ENCODE assay signal across 8 cellular contexts in the genomic region with DNA sequence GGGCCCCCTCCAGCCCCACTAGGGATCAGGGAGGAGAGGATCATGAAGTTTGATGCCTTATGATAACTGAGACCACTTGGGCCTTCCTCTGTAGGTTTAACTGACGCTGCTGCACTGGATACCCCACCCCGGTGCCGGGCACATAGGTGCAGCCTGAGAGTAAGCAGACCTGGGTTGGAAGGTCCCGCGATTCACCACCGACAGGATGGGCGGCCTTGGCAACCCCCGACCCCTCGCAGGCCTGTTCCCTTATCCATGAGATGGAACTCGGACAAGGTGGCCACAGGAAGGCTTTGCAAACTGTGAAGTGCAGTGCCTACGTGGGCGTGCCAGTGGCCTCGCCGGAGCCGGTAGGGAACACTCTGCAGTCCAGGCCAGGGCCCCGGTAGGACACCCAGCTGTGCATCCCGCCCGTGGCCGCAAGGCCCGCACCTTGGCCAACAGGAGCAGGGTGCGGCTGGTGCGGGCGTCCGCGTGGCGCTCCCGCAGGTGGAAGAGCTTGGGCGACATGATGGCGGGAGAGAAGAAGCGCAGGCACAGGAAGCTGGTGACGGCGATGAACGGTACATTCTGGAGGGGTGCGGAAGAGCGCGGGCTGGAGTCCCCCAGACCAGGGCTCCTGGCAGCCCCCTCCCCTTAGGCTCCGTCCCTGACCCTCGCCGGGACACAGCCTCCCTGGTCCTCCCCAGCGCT. TPM values are rescaled to one million over a fixed set of nuclear protein-coding genes. Genes with fewer than 3 reads are reported as not detected.
DNase-seq lines count a peak whose midpoint lies in the region; ATAC-seq and TF ChIP-seq lines count a peak whose summit lies in the region.
"Not testable (repeated sequence)": the region's sequence is repeated elsewhere in the genome, so short reads cannot be mapped to it uniquely, and the experiment has no call there.

No MANE protein-coding gene starts in this region.

- H3K27ac Mint-ChIP-seq in activated naive CD4-positive, alpha-beta T cell treated with anti-CD3 and anti-CD28 coated beads, Interleukin-2, amount 10 ng/mL, durations not matched to agents 7 days and 5 days, result peak overlapping the region; percentile 86

- POLR2A ChIA-PET in PC-3 (lab: Charles Lee; ENCODE audit: unreplicated experiment), result not testable (repeated sequence)

- intact Hi-C loops in PC-3 (cut with micrococcal nuclease); Right ventricle myocardium superior (cut with DNase I): not testable (repeated sequence)

- H3K27ac ChIP-seq in DOHH2 (ENCODE audit: low read depth, low read length); PC-3 (ENCODE audit: low read length); thoracic aorta: not testable (repeated sequence)

- peaks cover 11% of the 10 kb centered on the region for H3K79me2 ChIP-seq in DOHH2 (ENCODE audit: control insufficient read depth, low read length)
- H3K79me2 ChIP-seq in PC-3 (ENCODE audit: low read length), result not testable (repeated sequence)

- H2AFZ ChIP-seq in PC-3 (ENCODE audit: low read length); neuron (ENCODE audit: low read depth, low read length): not testable (repeated sequence)

- not testable (repeated sequence) for H3K9ac ChIP-seq in PC-3 (ENCODE audit: low read length)

- H3K27me3 ChIP-seq in DOHH2 (ENCODE audit: control insufficient read depth, low read length); PC-3 (ENCODE audit: low read length); neuron (ENCODE audit: insufficient read depth, low read length); thoracic aorta (replicated peaks; ENCODE audit: insufficient read depth): not testable (repeated sequence)

- ATAC-seq in GM21529 (IDR thresholded peaks at IDR 0.05; ENCODE audit: unreplicated experiment), result peak; percentile 6
- ATAC-seq in HG03139 (IDR thresholded peaks at IDR 0.05; ENCODE audit: unreplicated experiment), result peak; percentile 11
- ATAC-seq in PC-3; thoracic aorta (ENCODE audit: insufficient number of reproducible peaks, low FRiP score, low read depth): not testable (repeated sequence)
- ATAC-seq in Right ventricle myocardium superior (ENCODE audit: poor library complexity), result peak; percentile 1

- peaks cover 29% of the 10 kb centered on the region for H3K4me1 Mint-ChIP-seq in activated naive CD4-positive, alpha-beta T cell treated with anti-CD3 and anti-CD28 coated beads, Interleukin-2, amount 10 ng/mL, durations not matched to agents 7 days and 5 days

- DNase-seq in PC-3; activated naive CD4-positive, alpha-beta T cell treated with anti-CD3 and anti-CD28 coated beads, Interleukin-2, amount 10 ng/mL, durations not matched to agents 7 days and 5 days; Right ventricle myocardium superior; thoracic aorta (ENCODE audit: low spot score): not testable (repeated sequence)

- H3K27me3 Mint-ChIP-seq in activated naive CD4-positive, alpha-beta T cell treated with anti-CD3 and anti-CD28 coated beads, Interleukin-2, amount 10 ng/mL, durations not matched to agents 7 days and 5 days, result not testable (repeated sequence)

- H3K4me1 ChIP-seq in DOHH2 (ENCODE audit: control insufficient read depth, low read length), result peaks cover 25% of the 10 kb centered on the region
- H3K4me1 ChIP-seq in PC-3 (ENCODE audit: insufficient read depth, low read length); neuron (ENCODE audit: insufficient read depth, low read length); thoracic aorta (ENCODE audit: control insufficient read depth in 1 of 2, low read depth in 2 of 2): not testable (repeated sequence)

- TF ChIP-seq CTCF in DOHH2 (IDR thresholded peaks at IDR 0.05; ENCODE audit: low read depth, low read length, poor library complexity, severe bottlenecking); PC-3 (conservative IDR thresholded peaks at IDR 0.05; ENCODE audit: low read depth, low read length); thoracic aorta (IDR thresholded peaks at IDR 0.05): not testable (repeated sequence)

- H4K20me1 ChIP-seq in DOHH2 (ENCODE audit: control insufficient read depth, insufficient read depth, low read depth, low read length); PC-3 (ENCODE audit: low read length): not testable (repeated sequence)

- H3F3A ChIP-seq in DOHH2 (ENCODE audit: control insufficient read depth, insufficient read depth), result peaks cover 16% of the 10 kb centered on the region
- not testable (repeated sequence) for H3F3A ChIP-seq in PC-3 (ENCODE audit: low read length, unreplicated experiment)

- not testable (repeated sequence) for H3K9me2 ChIP-seq in DOHH2 (replicated peaks; ENCODE audit: control insufficient read depth, low read length); PC-3 (replicated peaks; ENCODE audit: low read length)

- H3K36me3 Mint-ChIP-seq in activated naive CD4-positive, alpha-beta T cell treated with anti-CD3 and anti-CD28 coated beads, Interleukin-2, amount 10 ng/mL, durations not matched to agents 7 days and 5 days, result not testable (repeated sequence)

- H3K4me3 ChIP-seq in DOHH2 (ENCODE audit: low read length), result peak overlapping the region; percentile 75
- H3K4me3 ChIP-seq in PC-3 (ENCODE audit: low read length), result not testable (repeated sequence)
- peak overlapping the region; percentile 42 for H3K4me3 ChIP-seq in neuron (ENCODE audit: low read length)
- H3K4me3 ChIP-seq in thoracic aorta, result peak overlapping the region; percentile 69

- H3K9me3 ChIP-seq in DOHH2 (ENCODE audit: control insufficient read depth, insufficient read depth, low read length); PC-3 (ENCODE audit: low read length); neuron (ENCODE audit: low read length); thoracic aorta: not testable (repeated sequence)

- H3K9me3 Mint-ChIP-seq in activated naive CD4-positive, alpha-beta T cell treated with anti-CD3 and anti-CD28 coated beads, Interleukin-2, amount 10 ng/mL, durations not matched to agents 7 days and 5 days, result not testable (repeated sequence)

- BruUV-seq in PC-3 (replicated peaks; lab: Mats Ljungman, UMichigan), result TSS peak; percentile 32

- peak overlapping the region; percentile 92 for H3K4me2 ChIP-seq in DOHH2 (ENCODE audit: low read length)
- H3K4me2 ChIP-seq in PC-3 (ENCODE audit: low read length), result not testable (repeated sequence)

- CTCF ChIA-PET in PC-3 (lab: Charles Lee); activated naive CD4-positive, alpha-beta T cell treated with anti-CD3 and anti-CD28 coated beads, Interleukin-2, amount 10 ng/mL, durations not matched to agents 7 days and 5 days (lab: Charles Lee): not testable (repeated sequence)

- peak overlapping the region; percentile 65 for H3K4me3 Mint-ChIP-seq in activated naive CD4-positive, alpha-beta T cell treated with anti-CD3 and anti-CD28 coated beads, Interleukin-2, amount 10 ng/mL, durations not matched to agents 7 days and 5 days

- not testable (repeated sequence) for H3K36me3 ChIP-seq in DOHH2 (ENCODE audit: control insufficient read depth, low read length); PC-3 (ENCODE audit: low read depth, low read length); neuron (ENCODE audit: insufficient read depth, low read length); thoracic aorta

RNA-seq across cellular contexts. Expression of a gene that starts 4.6 kb away (rescaled TPM):
- total RNA-seq in PC-3 (2014; rRNA removed) (108 and 152 TPM in 2 replicates), Right ventricle myocardium superior (28.0 TPM), thoracic aorta (100 to 1,000 TPM; 148 to 156 TPM)

RNA-seq across cellular contexts. Expression of a gene that starts 25.4 kb away (rescaled TPM):
- total RNA-seq in PC-3 (2014; rRNA removed), result 0.35 and 0.95 TPM in 2 replicates
- total RNA-seq in Right ventricle myocardium superior, result 1,131 TPM
- 1 to 10 TPM; 1.8 to 9.5 TPM for total RNA-seq in thoracic aorta

RNA-seq across cellular contexts. Expression of a gene that starts 42.2 kb away (rescaled TPM):
- total RNA-seq in PC-3 (2014; rRNA removed) (not detected in 2 replicates), Right ventricle myocardium superior (not detected), thoracic aorta (not detected)

RNA-seq across cellular contexts. Expression of a gene that starts 42.4 kb away (rescaled TPM):
- 19.6 and 21.2 TPM in 2 replicates for total RNA-seq in PC-3 (2014; rRNA removed)
- total RNA-seq in Right ventricle myocardium superior, result 15.5 TPM
- total RNA-seq in thoracic aorta, result 10 to 100 TPM; 70.0 to 78.7 TPM

Comparison
In these comparisons a context has a peak if more than half of its experiments do, and no peak if none do; other contexts are left out.
1. RNA of a gene that starts 25.4 kb away (total RNA-seq): 1,131 TPM in Right ventricle myocardium superior (single experiment); 1.8 to 9.5 TPM in thoracic aorta and 0.35 to 0.95 TPM in PC-3; every median in the first group is over 100 times any median in the second.